In the genomic region with DNA sequence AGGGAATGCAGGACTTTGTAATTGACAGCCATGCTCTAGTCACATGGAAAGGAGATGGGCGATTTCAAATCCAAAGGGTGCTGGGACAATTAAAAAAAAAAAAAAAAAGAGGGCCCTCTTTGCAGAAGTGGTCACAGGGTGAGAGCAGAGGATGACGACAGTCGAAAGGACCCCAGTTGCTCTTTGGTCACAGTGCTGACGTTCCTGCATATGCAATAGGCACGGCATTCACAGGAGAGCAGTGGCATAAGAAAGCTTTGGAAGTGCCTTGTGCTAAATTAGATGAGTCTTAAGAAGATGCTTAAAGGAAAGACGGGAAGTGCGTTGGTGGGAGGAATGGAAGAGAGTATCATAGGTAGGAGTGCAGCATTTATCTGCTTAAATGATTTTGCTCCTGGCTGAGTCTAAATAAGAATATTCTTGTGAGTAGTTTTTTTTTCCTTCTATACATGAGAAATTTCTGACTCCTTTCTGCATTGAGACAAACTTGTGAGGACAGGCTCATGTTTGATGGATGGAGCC, we compare ENCODE assay signal across 2 cellular contexts.
TF ChIP-seq lines count a peak whose summit lies in the region.

No MANE protein-coding gene starts in this region.

TF ChIP-seq in GM23338, 12 proteins besides CTCF, POLR2A, EP300 and RAD21 (continued from another document):
- TF ChIP-seq, protein P1, sequence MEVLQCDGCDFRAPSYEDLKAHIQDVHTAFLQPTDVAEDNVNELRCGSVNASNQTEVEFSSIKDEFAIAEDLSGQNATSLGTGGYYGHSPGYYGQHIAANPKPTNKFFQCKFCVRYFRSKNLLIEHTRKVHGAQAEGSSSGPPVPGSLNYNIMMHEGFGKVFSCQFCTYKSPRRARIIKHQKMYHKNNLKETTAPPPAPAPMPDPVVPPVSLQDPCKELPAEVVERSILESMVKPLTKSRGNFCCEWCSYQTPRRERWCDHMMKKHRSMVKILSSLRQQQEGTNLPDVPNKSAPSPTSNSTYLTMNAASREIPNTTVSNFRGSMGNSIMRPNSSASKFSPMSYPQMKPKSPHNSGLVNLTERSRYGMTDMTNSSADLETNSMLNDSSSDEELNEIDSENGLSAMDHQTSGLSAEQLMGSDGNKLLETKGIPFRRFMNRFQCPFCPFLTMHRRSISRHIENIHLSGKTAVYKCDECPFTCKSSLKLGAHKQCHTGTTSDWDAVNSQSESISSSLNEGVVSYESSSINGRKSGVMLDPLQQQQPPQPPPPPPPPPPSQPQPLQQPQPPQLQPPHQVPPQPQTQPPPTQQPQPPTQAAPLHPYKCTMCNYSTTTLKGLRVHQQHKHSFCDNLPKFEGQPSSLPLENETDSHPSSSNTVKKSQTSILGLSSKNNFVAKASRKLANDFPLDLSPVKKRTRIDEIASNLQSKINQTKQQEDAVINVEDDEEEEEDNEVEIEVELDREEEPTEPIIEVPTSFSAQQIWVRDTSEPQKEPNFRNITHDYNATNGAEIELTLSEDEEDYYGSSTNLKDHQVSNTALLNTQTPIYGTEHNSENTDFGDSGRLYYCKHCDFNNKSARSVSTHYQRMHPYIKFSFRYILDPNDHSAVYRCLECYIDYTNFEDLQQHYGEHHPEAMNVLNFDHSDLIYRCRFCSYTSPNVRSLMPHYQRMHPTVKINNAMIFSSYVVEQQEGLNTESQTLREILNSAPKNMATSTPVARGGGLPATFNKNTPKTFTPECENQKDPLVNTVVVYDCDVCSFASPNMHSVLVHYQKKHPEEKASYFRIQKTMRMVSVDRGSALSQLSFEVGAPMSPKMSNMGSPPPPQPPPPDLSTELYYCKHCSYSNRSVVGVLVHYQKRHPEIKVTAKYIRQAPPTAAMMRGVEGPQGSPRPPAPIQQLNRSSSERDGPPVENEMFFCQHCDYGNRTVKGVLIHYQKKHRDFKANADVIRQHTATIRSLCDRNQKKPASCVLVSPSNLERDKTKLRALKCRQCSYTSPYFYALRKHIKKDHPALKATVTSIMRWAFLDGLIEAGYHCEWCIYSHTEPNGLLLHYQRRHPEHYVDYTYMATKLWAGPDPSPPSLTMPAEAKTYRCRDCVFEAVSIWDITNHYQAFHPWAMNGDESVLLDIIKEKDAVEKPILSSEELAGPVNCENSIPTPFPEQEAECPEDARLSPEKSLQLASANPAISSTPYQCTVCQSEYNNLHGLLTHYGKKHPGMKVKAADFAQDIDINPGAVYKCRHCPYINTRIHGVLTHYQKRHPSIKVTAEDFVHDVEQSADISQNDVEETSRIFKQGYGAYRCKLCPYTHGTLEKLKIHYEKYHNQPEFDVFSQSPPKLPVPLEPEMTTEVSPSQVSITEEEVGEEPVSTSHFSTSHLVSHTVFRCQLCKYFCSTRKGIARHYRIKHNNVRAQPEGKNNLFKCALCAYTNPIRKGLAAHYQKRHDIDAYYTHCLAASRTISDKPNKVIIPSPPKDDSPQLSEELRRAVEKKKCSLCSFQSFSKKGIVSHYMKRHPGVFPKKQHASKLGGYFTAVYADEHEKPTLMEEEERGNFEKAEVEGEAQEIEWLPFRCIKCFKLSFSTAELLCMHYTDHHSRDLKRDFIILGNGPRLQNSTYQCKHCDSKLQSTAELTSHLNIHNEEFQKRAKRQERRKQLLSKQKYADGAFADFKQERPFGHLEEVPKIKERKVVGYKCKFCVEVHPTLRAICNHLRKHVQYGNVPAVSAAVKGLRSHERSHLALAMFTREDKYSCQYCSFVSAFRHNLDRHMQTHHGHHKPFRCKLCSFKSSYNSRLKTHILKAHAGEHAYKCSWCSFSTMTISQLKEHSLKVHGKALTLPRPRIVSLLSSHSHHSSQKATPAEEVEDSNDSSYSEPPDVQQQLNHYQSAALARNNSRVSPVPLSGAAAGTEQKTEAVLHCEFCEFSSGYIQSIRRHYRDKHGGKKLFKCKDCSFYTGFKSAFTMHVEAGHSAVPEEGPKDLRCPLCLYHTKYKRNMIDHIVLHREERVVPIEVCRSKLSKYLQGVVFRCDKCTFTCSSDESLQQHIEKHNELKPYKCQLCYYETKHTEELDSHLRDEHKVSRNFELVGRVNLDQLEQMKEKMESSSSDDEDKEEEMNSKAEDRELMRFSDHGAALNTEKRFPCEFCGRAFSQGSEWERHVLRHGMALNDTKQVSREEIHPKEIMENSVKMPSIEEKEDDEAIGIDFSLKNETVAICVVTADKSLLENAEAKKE (CRISPR knock-in tag; IDR thresholded peaks at IDR 0.05): no peak
TF ChIP-seq in GM23338: peak in this region for 1.

TF ChIP-seq in WTC11, 78 proteins besides CTCF, POLR2A, EP300 and RAD21 (continued from another document):
- TF ChIP-seq NFATC4 (CRISPR knock-in tag; IDR thresholded peaks at IDR 0.05): no peak
- TF ChIP-seq NFE2L1 (CRISPR knock-in tag; IDR thresholded peaks at IDR 0.05): no peak
- no peak for TF ChIP-seq ZNF671 (CRISPR knock-in tag; IDR thresholded peaks at IDR 0.05)
